Comparison of ENCODE assay signal across 1 cellular context in the genomic region with DNA sequence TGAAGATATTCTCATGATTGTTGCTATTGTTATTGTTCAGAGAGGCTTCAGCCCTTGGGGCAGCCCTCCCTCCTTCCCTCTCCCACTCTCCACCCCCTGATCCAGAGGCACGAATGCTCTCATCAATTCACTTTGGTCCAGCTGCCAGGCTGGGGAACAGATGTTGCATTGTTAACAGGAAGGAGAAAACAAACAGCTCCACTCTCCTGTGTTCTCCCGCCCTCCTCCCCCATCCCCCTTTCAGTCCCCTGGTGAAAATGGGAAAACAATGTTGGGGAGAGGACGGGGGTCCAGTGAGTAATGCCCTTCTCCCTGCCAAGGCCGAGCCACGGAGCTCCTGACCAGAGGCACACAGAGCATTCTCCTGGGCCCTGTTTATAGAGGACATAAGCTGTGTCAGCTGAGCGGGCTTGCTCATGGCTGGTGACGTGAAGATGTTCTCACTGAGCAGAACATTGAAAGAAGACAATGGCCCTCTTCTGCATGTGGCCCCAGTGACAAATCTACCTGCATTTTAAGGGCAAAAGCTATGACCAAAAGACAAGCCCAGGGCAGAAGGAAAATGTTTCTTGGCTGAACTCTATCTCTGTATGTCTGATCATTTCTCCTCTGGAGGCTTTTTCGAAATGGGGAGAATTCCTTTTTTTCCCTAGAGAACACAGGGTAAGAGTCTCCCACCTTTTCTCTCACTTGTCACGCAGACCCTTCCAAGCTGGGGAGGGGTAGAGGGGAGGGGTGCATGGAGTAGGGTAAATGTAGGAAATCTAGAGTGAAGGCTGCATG.
TF ChIP-seq lines count a peak whose summit lies in the region.

No MANE protein-coding gene starts in this region.

TF ChIP-seq in HepG2, 621 proteins besides CTCF, POLR2A, EP300 and RAD21 (continued from another document and continues in another):
- peak; percentile 51 for TF ChIP-seq TEAD3 (CRISPR knock-in tag; optimal IDR thresholded peaks at IDR 0.05; ENCODE audit: borderline replicate concordance)
- no peak for TF ChIP-seq ZNF33B (CRISPR knock-in tag; IDR thresholded peaks at IDR 0.05)
- TF ChIP-seq MEIS2 (CRISPR knock-in tag; IDR thresholded peaks at IDR 0.05): peak; percentile 55; the same call in 1 of the 2 replicates
- peak; percentile 60; the same call in 1 of the 2 replicates for TF ChIP-seq ZFX (CRISPR knock-in tag; IDR thresholded peaks at IDR 0.05; ENCODE audit: low read depth)
- peak; percentile 30; the same call in 1 of the 2 replicates for TF ChIP-seq BCL6 (CRISPR knock-in tag; IDR thresholded peaks at IDR 0.05)
- peak; percentile 30; the same call in 1 of the 2 replicates for TF ChIP-seq ETV5 (CRISPR knock-in tag; IDR thresholded peaks at IDR 0.05; ENCODE audit: borderline replicate concordance)
- TF ChIP-seq ZFP36L1 (CRISPR knock-in tag; IDR thresholded peaks at IDR 0.05): no peak
- TF ChIP-seq, protein P1, sequence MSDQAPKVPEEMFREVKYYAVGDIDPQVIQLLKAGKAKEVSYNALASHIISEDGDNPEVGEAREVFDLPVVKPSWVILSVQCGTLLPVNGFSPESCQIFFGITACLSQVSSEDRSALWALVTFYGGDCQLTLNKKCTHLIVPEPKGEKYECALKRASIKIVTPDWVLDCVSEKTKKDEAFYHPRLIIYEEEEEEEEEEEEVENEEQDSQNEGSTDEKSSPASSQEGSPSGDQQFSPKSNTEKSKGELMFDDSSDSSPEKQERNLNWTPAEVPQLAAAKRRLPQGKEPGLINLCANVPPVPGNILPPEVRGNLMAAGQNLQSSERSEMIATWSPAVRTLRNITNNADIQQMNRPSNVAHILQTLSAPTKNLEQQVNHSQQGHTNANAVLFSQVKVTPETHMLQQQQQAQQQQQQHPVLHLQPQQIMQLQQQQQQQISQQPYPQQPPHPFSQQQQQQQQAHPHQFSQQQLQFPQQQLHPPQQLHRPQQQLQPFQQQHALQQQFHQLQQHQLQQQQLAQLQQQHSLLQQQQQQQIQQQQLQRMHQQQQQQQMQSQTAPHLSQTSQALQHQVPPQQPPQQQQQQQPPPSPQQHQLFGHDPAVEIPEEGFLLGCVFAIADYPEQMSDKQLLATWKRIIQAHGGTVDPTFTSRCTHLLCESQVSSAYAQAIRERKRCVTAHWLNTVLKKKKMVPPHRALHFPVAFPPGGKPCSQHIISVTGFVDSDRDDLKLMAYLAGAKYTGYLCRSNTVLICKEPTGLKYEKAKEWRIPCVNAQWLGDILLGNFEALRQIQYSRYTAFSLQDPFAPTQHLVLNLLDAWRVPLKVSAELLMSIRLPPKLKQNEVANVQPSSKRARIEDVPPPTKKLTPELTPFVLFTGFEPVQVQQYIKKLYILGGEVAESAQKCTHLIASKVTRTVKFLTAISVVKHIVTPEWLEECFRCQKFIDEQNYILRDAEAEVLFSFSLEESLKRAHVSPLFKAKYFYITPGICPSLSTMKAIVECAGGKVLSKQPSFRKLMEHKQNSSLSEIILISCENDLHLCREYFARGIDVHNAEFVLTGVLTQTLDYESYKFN (CRISPR knock-in tag; conservative IDR thresholded peaks at IDR 0.05): peak; percentile 72
- no peak for TF ChIP-seq ZNF615 (CRISPR knock-in tag; IDR thresholded peaks at IDR 0.05; ENCODE audit: borderline replicate concordance)
- TF ChIP-seq, protein P2, sequence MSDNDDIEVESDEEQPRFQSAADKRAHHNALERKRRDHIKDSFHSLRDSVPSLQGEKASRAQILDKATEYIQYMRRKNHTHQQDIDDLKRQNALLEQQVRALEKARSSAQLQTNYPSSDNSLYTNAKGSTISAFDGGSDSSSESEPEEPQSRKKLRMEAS (IDR thresholded peaks at IDR 0.05): peak; percentile 53; the same call in 1 of the 2 replicates
- TF ChIP-seq, protein P3, sequence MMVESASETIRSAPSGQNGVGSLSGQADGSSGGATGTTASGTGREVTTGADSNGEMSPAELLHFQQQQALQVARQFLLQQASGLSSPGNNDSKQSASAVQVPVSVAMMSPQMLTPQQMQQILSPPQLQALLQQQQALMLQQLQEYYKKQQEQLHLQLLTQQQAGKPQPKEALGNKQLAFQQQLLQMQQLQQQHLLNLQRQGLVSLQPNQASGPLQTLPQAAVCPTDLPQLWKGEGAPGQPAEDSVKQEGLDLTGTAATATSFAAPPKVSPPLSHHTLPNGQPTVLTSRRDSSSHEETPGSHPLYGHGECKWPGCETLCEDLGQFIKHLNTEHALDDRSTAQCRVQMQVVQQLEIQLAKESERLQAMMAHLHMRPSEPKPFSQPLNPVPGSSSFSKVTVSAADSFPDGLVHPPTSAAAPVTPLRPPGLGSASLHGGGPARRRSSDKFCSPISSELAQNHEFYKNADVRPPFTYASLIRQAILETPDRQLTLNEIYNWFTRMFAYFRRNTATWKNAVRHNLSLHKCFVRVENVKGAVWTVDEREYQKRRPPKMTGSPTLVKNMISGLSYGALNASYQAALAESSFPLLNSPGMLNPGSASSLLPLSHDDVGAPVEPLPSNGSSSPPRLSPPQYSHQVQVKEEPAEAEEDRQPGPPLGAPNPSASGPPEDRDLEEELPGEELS (CRISPR knock-in tag; IDR thresholded peaks at IDR 0.05): peak; percentile 86
- TF ChIP-seq SALL1 (CRISPR knock-in tag; IDR thresholded peaks at IDR 0.05): peak; percentile 68
- TF ChIP-seq, protein P4, sequence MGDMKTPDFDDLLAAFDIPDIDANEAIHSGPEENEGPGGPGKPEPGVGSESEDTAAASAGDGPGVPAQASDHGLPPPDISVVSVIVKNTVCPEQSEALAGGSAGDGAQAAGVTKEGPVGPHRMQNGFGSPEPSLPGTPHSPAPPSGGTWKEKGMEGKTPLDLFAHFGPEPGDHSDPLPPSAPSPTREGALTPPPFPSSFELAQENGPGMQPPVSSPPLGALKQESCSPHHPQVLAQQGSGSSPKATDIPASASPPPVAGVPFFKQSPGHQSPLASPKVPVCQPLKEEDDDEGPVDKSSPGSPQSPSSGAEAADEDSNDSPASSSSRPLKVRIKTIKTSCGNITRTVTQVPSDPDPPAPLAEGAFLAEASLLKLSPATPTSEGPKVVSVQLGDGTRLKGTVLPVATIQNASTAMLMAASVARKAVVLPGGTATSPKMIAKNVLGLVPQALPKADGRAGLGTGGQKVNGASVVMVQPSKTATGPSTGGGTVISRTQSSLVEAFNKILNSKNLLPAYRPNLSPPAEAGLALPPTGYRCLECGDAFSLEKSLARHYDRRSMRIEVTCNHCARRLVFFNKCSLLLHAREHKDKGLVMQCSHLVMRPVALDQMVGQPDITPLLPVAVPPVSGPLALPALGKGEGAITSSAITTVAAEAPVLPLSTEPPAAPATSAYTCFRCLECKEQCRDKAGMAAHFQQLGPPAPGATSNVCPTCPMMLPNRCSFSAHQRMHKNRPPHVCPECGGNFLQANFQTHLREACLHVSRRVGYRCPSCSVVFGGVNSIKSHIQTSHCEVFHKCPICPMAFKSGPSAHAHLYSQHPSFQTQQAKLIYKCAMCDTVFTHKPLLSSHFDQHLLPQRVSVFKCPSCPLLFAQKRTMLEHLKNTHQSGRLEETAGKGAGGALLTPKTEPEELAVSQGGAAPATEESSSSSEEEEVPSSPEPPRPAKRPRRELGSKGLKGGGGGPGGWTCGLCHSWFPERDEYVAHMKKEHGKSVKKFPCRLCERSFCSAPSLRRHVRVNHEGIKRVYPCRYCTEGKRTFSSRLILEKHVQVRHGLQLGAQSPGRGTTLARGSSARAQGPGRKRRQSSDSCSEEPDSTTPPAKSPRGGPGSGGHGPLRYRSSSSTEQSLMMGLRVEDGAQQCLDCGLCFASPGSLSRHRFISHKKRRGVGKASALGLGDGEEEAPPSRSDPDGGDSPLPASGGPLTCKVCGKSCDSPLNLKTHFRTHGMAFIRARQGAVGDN (CRISPR knock-in tag; IDR thresholded peaks at IDR 0.05): peak; percentile 67; the same call in 1 of the 2 replicates
- no peak for TF ChIP-seq ZNF724P (CRISPR knock-in tag; IDR thresholded peaks at IDR 0.05; ENCODE audit: borderline replicate concordance)
- TF ChIP-seq, protein P5, sequence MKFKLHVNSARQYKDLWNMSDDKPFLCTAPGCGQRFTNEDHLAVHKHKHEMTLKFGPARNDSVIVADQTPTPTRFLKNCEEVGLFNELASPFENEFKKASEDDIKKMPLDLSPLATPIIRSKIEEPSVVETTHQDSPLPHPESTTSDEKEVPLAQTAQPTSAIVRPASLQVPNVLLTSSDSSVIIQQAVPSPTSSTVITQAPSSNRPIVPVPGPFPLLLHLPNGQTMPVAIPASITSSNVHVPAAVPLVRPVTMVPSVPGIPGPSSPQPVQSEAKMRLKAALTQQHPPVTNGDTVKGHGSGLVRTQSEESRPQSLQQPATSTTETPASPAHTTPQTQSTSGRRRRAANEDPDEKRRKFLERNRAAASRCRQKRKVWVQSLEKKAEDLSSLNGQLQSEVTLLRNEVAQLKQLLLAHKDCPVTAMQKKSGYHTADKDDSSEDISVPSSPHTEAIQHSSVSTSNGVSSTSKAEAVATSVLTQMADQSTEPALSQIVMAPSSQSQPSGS (CRISPR knock-in tag; IDR thresholded peaks at IDR 0.05): 0 out of 2 replicates have a peak, but pooled peaks have one; percentile 44
- no peak for TF ChIP-seq GLI4 (CRISPR knock-in tag; IDR thresholded peaks at IDR 0.05; ENCODE audit: borderline replicate concordance)
- TF ChIP-seq ZNF317 (CRISPR knock-in tag; IDR thresholded peaks at IDR 0.05): peak; percentile 18; the same call in 1 of the 2 replicates
- TF ChIP-seq TAF15 (IDR thresholded peaks at IDR 0.05; ENCODE audit: low read depth, low read length, poor library complexity, severe bottlenecking): no peak
- no peak for TF ChIP-seq FOXP1 (IDR thresholded peaks at IDR 0.05)
- peak; percentile 80; the same call in 1 of the 2 replicates for TF ChIP-seq FOXP1 (CRISPR knock-in tag; IDR thresholded peaks at IDR 0.05)
- TF ChIP-seq, protein P6, sequence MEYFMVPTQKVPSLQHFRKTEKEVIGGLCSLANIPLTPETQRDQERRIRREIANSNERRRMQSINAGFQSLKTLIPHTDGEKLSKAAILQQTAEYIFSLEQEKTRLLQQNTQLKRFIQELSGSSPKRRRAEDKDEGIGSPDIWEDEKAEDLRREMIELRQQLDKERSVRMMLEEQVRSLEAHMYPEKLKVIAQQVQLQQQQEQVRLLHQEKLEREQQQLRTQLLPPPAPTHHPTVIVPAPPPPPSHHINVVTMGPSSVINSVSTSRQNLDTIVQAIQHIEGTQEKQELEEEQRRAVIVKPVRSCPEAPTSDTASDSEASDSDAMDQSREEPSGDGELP (IDR thresholded peaks at IDR 0.05; ENCODE audit: borderline replicate concordance, low read depth): peak; percentile 92; the same call in 1 of the 2 replicates
- TF ChIP-seq SNAI1 (CRISPR knock-in tag; IDR thresholded peaks at IDR 0.05; ENCODE audit: borderline replicate concordance): no peak
- 0 out of 2 replicates have a peak, but pooled peaks have one; percentile 24 for TF ChIP-seq POLR2G (IDR thresholded peaks at IDR 0.05; ENCODE audit: low read depth, low read length)
- TF ChIP-seq XRCC5 (optimal IDR thresholded peaks at IDR 0.05; ENCODE audit: low read length): peak; percentile 43
- peak; percentile 61; the same call in 1 of the 2 replicates for TF ChIP-seq FOSL2 (CRISPR knock-in tag; IDR thresholded peaks at IDR 0.05)
- no peak for TF ChIP-seq ZNF782 (CRISPR knock-in tag; IDR thresholded peaks at IDR 0.05; ENCODE audit: borderline replicate concordance)
- TF ChIP-seq TARDBP (CRISPR knock-in tag; IDR thresholded peaks at IDR 0.05): no peak; the same call in 1 of the 2 replicates
- TF ChIP-seq YEATS4 (CRISPR knock-in tag; IDR thresholded peaks at IDR 0.05; ENCODE audit: borderline replicate concordance): 0 out of 2 replicates have a peak, but pooled peaks have one; percentile 20
- TF ChIP-seq ZBTB38 (CRISPR knock-in tag; IDR thresholded peaks at IDR 0.05): peak; percentile 80; the same call in 1 of the 2 replicates
- TF ChIP-seq, protein P7, sequence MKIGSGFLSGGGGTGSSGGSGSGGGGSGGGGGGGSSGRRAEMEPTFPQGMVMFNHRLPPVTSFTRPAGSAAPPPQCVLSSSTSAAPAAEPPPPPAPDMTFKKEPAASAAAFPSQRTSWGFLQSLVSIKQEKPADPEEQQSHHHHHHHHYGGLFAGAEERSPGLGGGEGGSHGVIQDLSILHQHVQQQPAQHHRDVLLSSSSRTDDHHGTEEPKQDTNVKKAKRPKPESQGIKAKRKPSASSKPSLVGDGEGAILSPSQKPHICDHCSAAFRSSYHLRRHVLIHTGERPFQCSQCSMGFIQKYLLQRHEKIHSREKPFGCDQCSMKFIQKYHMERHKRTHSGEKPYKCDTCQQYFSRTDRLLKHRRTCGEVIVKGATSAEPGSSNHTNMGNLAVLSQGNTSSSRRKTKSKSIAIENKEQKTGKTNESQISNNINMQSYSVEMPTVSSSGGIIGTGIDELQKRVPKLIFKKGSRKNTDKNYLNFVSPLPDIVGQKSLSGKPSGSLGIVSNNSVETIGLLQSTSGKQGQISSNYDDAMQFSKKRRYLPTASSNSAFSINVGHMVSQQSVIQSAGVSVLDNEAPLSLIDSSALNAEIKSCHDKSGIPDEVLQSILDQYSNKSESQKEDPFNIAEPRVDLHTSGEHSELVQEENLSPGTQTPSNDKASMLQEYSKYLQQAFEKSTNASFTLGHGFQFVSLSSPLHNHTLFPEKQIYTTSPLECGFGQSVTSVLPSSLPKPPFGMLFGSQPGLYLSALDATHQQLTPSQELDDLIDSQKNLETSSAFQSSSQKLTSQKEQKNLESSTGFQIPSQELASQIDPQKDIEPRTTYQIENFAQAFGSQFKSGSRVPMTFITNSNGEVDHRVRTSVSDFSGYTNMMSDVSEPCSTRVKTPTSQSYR (CRISPR knock-in tag; IDR thresholded peaks at IDR 0.05; ENCODE audit: borderline replicate concordance): peak; percentile 63; the same call in 1 of the 2 replicates
- TF ChIP-seq HIVEP1 (CRISPR knock-in tag; IDR thresholded peaks at IDR 0.05): no peak
- peak; percentile 32; the same call in 1 of the 2 replicates for TF ChIP-seq ZFY (CRISPR knock-in tag; IDR thresholded peaks at IDR 0.05)
- no peak for TF ChIP-seq FOXA1 (IDR thresholded peaks at IDR 0.05)
- 0 out of 2 replicates have a peak, but pooled peaks have one; percentile 12 for TF ChIP-seq FOXA1 (CRISPR knock-in tag; IDR thresholded peaks at IDR 0.05)
- TF ChIP-seq, protein P8, sequence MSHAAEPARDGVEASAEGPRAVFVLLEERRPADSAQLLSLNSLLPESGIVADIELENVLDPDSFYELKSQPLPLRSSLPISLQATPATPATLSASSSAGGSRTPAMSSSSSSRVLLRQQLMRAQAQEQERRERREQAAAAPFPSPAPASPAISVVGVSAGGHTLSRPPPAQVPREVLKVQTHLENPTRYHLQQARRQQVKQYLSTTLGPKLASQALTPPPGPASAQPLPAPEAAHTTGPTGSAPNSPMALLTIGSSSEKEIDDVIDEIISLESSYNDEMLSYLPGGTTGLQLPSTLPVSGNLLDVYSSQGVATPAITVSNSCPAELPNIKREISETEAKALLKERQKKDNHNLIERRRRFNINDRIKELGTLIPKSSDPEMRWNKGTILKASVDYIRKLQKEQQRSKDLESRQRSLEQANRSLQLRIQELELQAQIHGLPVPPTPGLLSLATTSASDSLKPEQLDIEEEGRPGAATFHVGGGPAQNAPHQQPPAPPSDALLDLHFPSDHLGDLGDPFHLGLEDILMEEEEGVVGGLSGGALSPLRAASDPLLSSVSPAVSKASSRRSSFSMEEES (CRISPR knock-in tag; IDR thresholded peaks at IDR 0.05): peak; percentile 73; the same call in 1 of the 2 replicates
- TF ChIP-seq, protein P9, sequence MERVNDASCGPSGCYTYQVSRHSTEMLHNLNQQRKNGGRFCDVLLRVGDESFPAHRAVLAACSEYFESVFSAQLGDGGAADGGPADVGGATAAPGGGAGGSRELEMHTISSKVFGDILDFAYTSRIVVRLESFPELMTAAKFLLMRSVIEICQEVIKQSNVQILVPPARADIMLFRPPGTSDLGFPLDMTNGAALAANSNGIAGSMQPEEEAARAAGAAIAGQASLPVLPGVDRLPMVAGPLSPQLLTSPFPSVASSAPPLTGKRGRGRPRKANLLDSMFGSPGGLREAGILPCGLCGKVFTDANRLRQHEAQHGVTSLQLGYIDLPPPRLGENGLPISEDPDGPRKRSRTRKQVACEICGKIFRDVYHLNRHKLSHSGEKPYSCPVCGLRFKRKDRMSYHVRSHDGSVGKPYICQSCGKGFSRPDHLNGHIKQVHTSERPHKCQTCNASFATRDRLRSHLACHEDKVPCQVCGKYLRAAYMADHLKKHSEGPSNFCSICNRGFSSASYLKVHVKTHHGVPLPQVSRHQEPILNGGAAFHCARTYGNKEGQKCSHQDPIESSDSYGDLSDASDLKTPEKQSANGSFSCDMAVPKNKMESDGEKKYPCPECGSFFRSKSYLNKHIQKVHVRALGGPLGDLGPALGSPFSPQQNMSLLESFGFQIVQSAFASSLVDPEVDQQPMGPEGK (CRISPR knock-in tag; IDR thresholded peaks at IDR 0.05): peak; percentile 68
